Comparison of ENCODE assay signal across 11 cellular contexts in genomic region chr17:58527306-58527705, GRCh38. TPM values are rescaled to one million over a fixed set of nuclear protein-coding genes. Genes with fewer than 3 reads are reported as not detected.
A peak's percentile ranks its signal among the peaks of the same experiment; 100 is the strongest.
DNase-seq lines count a peak whose midpoint lies in the region; ATAC-seq and TF ChIP-seq lines count a peak whose summit lies in the region.
"Had no signal": no experiment of that assay in that cellular context is flagged by ENCODE, and none has a peak within 500 bp of the region (broad histone marks: within the 10 kb centered on the region; RNA-seq: fewer than 3 reads in every experiment).

No MANE protein-coding gene starts in this region.

- TF ChIP-seq POLR2A in right lobe of liver (IDR thresholded peaks at IDR 0.05) = no peak
- no peak for TF ChIP-seq POLR2A in uterus (IDR thresholded peaks at IDR 0.05)

- peaks cover 21% of the 10 kb centered on the region for H3K27me3 Mint-ChIP-seq in activated T-helper 1 cell treated with anti-CD3 and anti-CD28 coated beads, Interleukin-12 subunit alpha, Interleukin-12 subunit beta, Interleukin-2, Interleukin-4 antibody, amounts not matched to agents 30 ng/mL and 10 ng/mL and 1 ng/mL, durations not matched to agents 14 hours and 24 hours and 36 hours (ENCODE audit: insufficient read depth)

- H3K27me3 ChIP-seq in A673 (replicated peaks; ENCODE audit: insufficient read depth, low read depth, low read length, poor library complexity) (no peaks in the 10 kb centered on the region), right lobe of liver (no peaks in the 10 kb centered on the region), uterus (no peaks in the 10 kb centered on the region)

- POLR2A ChIA-PET in A673 (lab: Charles Lee; ENCODE audit: low non-redundant PET) = no interaction called here

- no TSS peak for BruUV-seq in A673 (replicated peaks; lab: Mats Ljungman, UMichigan)

- H3K36me3 ChIP-seq in A673 (ENCODE audit: insufficient read depth, low read length, poor library complexity, severe bottlenecking) (no peaks in the 10 kb centered on the region), right lobe of liver (peaks cover 0 to 4% (median 0%) of the 10 kb centered on the region in 4 donors), uterus (no peaks in the 10 kb centered on the region)

- H3K27ac ChIP-seq in A673 (ENCODE audit: low read depth, low read length, poor library complexity, severe bottlenecking) = no peak overlapping the region
- peak overlapping the region in 2 of 3 donors; percentile 40 to 60 for H3K27ac ChIP-seq in right lobe of liver
- peak overlapping the region in 1 of 2 donors; percentile 54 for H3K27ac ChIP-seq in uterus

- H3K4me1 ChIP-seq in A673 (ENCODE audit: insufficient read depth, low read length, poor library complexity, severe bottlenecking) = peaks cover 7% of the 10 kb centered on the region
- H3K4me1 ChIP-seq in right lobe of liver = peaks cover 0 to 31% (median under 1%) of the 10 kb centered on the region in 4 donors
- no peaks in the 10 kb centered on the region for H3K4me1 ChIP-seq in uterus

- ATAC-seq in right lobe of liver = no peak
- ATAC-seq in HG03439 (IDR thresholded peaks at IDR 0.05; ENCODE audit: unreplicated experiment) = no peak

- H3K36me3 Mint-ChIP-seq in activated T-helper 1 cell treated with anti-CD3 and anti-CD28 coated beads, Interleukin-12 subunit alpha, Interleukin-12 subunit beta, Interleukin-2, Interleukin-4 antibody, amounts not matched to agents 30 ng/mL and 10 ng/mL and 1 ng/mL, durations not matched to agents 14 hours and 24 hours and 36 hours (ENCODE audit: low read depth) = no peaks in the 10 kb centered on the region

- H3K9me3 ChIP-seq in A673 (ENCODE audit: low read depth, low read length, poor library complexity, severe bottlenecking) (no peaks in the 10 kb centered on the region), right lobe of liver (no peaks in the 10 kb centered on the region), uterus (no peaks in the 10 kb centered on the region)

- no peak overlapping the region for H3K4me3 Mint-ChIP-seq in activated T-helper 1 cell treated with anti-CD3 and anti-CD28 coated beads, Interleukin-12 subunit alpha, Interleukin-12 subunit beta, Interleukin-2, Interleukin-4 antibody, amounts not matched to agents 30 ng/mL and 10 ng/mL and 1 ng/mL, durations not matched to agents 14 hours and 24 hours and 36 hours

- CTCF ChIA-PET in A673 (lab: Charles Lee) = interaction anchor here (0.6 kb wide), 2 partner anchors 25 to 35 kb away, joined by 3 to 4 read pairs; no protein-coding TSS in a partner anchor

- TF ChIP-seq CTCF in A673 (conservative IDR thresholded peaks at IDR 0.05; ENCODE audit: low read depth, low read length) (0 out of 2 replicates have a peak, but pooled peaks have one; percentile 15), GM12875 (IDR thresholded peaks at IDR 0.05; ENCODE audit: borderline replicate concordance, insufficient read depth, low read depth, low read length) (peak; percentile 47), right lobe of liver (IDR thresholded peaks at IDR 0.05) (peak in 1 of 4 donors; percentile 5), uterus (IDR thresholded peaks at IDR 0.05) (no peak)

- DNase-seq in A673 (ENCODE audit: low spot score) = no peak
- no peak for DNase-seq in activated T-helper 1 cell treated with anti-CD3 and anti-CD28 coated beads, Interleukin-12 subunit alpha, Interleukin-12 subunit beta, Interleukin-2, Interleukin-4 antibody, amounts not matched to agents 30 ng/mL and 10 ng/mL and 1 ng/mL, durations not matched to agents 14 hours and 24 hours and 36 hours (ENCODE audit: low spot score)
- DNase-seq in right lobe of liver = no peak
- no peak for DNase-seq in activated CD4-positive, CD25-positive, alpha-beta regulatory T cell (lab: John Stamatoyannopoulos, UW)
- DNase-seq in cerebellum (ENCODE audit: low spot score) = no peak
- no peak for DNase-seq in uterus
- DNase-seq: activated T-cell treated with anti-CD3 and anti-CD28 coated beads, Interleukin-2, amount 50 U/mL, for 1 hour; NCI-H146 had no signal

- peak overlapping the region; percentile 50 for H3K27ac Mint-ChIP-seq in activated T-helper 1 cell treated with anti-CD3 and anti-CD28 coated beads, Interleukin-12 subunit alpha, Interleukin-12 subunit beta, Interleukin-2, Interleukin-4 antibody, amounts not matched to agents 30 ng/mL and 10 ng/mL and 1 ng/mL, durations not matched to agents 14 hours and 24 hours and 36 hours

- intact Hi-C loops in A673 (cut with micrococcal nuclease; ENCODE audit: unreplicated experiment) = no loop called here
- intact Hi-C loops in activated T-helper 1 cell treated with anti-CD3 and anti-CD28 coated beads, Interleukin-12 subunit alpha, Interleukin-12 subunit beta, Interleukin-2, Interleukin-4 antibody, amounts not matched to agents 30 ng/mL and 10 ng/mL and 1 ng/mL, durations not matched to agents 14 hours and 24 hours and 36 hours (cut with micrococcal nuclease) = no loop called here
- intact Hi-C loops in right lobe of liver (cut with DNase I) = no loop called here
- intact Hi-C loops in uterus (cut with DNase I; ENCODE audit: low total_unique reads) = loop anchor here (10.0 kb wide), 1 partner anchor 167 kb away; the partner anchor contains the start of genes RAD51C and TEX14

- H3K4me1 Mint-ChIP-seq in activated T-helper 1 cell treated with anti-CD3 and anti-CD28 coated beads, Interleukin-12 subunit alpha, Interleukin-12 subunit beta, Interleukin-2, Interleukin-4 antibody, amounts not matched to agents 30 ng/mL and 10 ng/mL and 1 ng/mL, durations not matched to agents 14 hours and 24 hours and 36 hours (ENCODE audit: low read depth) = peaks cover 13% of the 10 kb centered on the region

- H3K4me3 ChIP-seq in A673 (ENCODE audit: low read depth, low read length, poor library complexity, severe bottlenecking) (no peak overlapping the region), GM12875 (ENCODE audit: low read depth, low read length) (no peak overlapping the region), right lobe of liver (no peak overlapping the region), uterus (no peak overlapping the region)

- no peaks in the 10 kb centered on the region for H3K9me3 Mint-ChIP-seq in activated T-helper 1 cell treated with anti-CD3 and anti-CD28 coated beads, Interleukin-12 subunit alpha, Interleukin-12 subunit beta, Interleukin-2, Interleukin-4 antibody, amounts not matched to agents 30 ng/mL and 10 ng/mL and 1 ng/mL, durations not matched to agents 14 hours and 24 hours and 36 hours

- WGBS in right lobe of liver (ENCODE audit: insufficient coverage, low coverage, low lambda C conversion rate, missing lambda C conversion rate) = no CpG with 5 or more reads among the region's 2 CpGs

RNA-seq across cellular contexts. Expression of gene MTMR4, which starts 12.9 kb away (rescaled TPM):
- total RNA-seq in A673 (2021) (79.4 and 81.9 TPM in 2 replicates), right lobe of liver (100 to 1,000 TPM in 1 of 6 experiments, 10 to 100 TPM in 5; 46.4 to 101 (median 59.7) TPM), cerebellum (119 TPM), uterus (10 to 100 TPM in 3 of 4 donors, 1 to 10 TPM in 1; 9.7 to 59.1 (median 25.5) TPM)
- total RNA-seq in activated T-helper 1 cell treated with anti-CD3 and anti-CD28 coated beads, Interleukin-12 subunit alpha, Interleukin-12 subunit beta, Interleukin-2, Interleukin-4 antibody, amounts not matched to agents 30 ng/mL and 10 ng/mL and 1 ng/mL, durations not matched to agents 14 hours and 24 hours and 36 hours = 77.4 and 83.3 TPM in 2 replicates

RNA-seq across cellular contexts. Expression of gene HSF5, which starts 39.1 kb away (rescaled TPM):
- total RNA-seq in A673 (2021) = 0.06 and 0.17 TPM in 2 replicates
- 1.1 and 1.2 TPM in 2 replicates for total RNA-seq in activated T-helper 1 cell treated with anti-CD3 and anti-CD28 coated beads, Interleukin-12 subunit alpha, Interleukin-12 subunit beta, Interleukin-2, Interleukin-4 antibody, amounts not matched to agents 30 ng/mL and 10 ng/mL and 1 ng/mL, durations not matched to agents 14 hours and 24 hours and 36 hours
- under 1 TPM in 5 of 6 experiments, not detected in 1; 0.06 to 0.18 (median 0.10) TPM for total RNA-seq in right lobe of liver
- total RNA-seq in cerebellum = 0.54 TPM
- total RNA-seq in uterus = under 1 TPM in 1 of 4 donors, not detected in 3; 0.90 TPM
- total RNA-seq: SK-MEL-5 had no signal

Comparison
In these comparisons a context has a peak if more than half of its experiments do, and no peak if none do; other contexts are left out.
1. CTCF ChIP-seq: peak in A673 (single experiment) and GM12875 (single experiment); none in uterus (0 of 4).